Comparison of ENCODE assay signal across 9 cellular contexts in genomic region chr12:124861492-124861891, GRCh38. TPM values are rescaled to one million over a fixed set of nuclear protein-coding genes. Genes with fewer than 3 reads are reported as not detected.
DNase-seq lines count a peak whose midpoint lies in the region; ATAC-seq lines count a peak whose summit lies in the region.
"Had no signal": no experiment of that assay in that cellular context is flagged by ENCODE, and none has a peak within 500 bp of the region (broad histone marks: within the 10 kb centered on the region; RNA-seq: fewer than 3 reads in every experiment).

No MANE protein-coding gene starts in this region.

- in situ Hi-C loops in HAP-1 (cut with MboI; ENCODE audit: low sequenced_read_pairs), result no loop called here

- peaks cover 18% of the 10 kb centered on the region for H3K4me1 Mint-ChIP-seq in activated T-helper 2 cell treated with anti-CD3 and anti-CD28 coated beads, Interferon-gamma antibody, Interleukin-2, Interleukin-4, amounts not matched to agents 10 μg/mL and 5 μg/mL and 100 μg/mL, durations not matched to agents 14 hours and 24 hours and 36 hours (ENCODE audit: low read depth)
- H3K4me1 Mint-ChIP-seq in activated naive CD4-positive, alpha-beta T cell treated with anti-CD3 and anti-CD28 coated beads for 36 hours (ENCODE audit: low read depth), result peaks cover 14% of the 10 kb centered on the region

- H3K9me3 ChIP-seq in HAP-1, result peaks cover 4% of the 10 kb centered on the region; the same call in 1 of the 2 replicates

- H3K27me3 ChIP-seq in HAP-1 (ENCODE audit: low read depth), result no peaks in the 10 kb centered on the region

- H3K4me3 ChIP-seq in HAP-1, result peak overlapping the region; percentile 64; the same call in 1 of the 2 replicates

- H3K27ac ChIP-seq in substantia nigra (ENCODE audit: low read depth, low read length, poor library complexity, severe bottlenecking), result peak overlapping the region; percentile 39

- no peak overlapping the region for H3K27ac Mint-ChIP-seq in activated T-helper 2 cell treated with anti-CD3 and anti-CD28 coated beads, Interferon-gamma antibody, Interleukin-2, Interleukin-4, amounts not matched to agents 10 μg/mL and 5 μg/mL and 100 μg/mL, durations not matched to agents 14 hours and 24 hours and 36 hours
- no peak overlapping the region for H3K27ac Mint-ChIP-seq in activated naive CD4-positive, alpha-beta T cell treated with anti-CD3 and anti-CD28 coated beads for 36 hours

- H3K36me3 Mint-ChIP-seq in activated T-helper 2 cell treated with anti-CD3 and anti-CD28 coated beads, Interferon-gamma antibody, Interleukin-2, Interleukin-4, amounts not matched to agents 10 μg/mL and 5 μg/mL and 100 μg/mL, durations not matched to agents 14 hours and 24 hours and 36 hours (ENCODE audit: low read depth), result peaks cover 5% of the 10 kb centered on the region
- H3K36me3 Mint-ChIP-seq in activated naive CD4-positive, alpha-beta T cell treated with anti-CD3 and anti-CD28 coated beads for 36 hours (ENCODE audit: low read depth), result peaks cover 4% of the 10 kb centered on the region

- peaks cover 24% of the 10 kb centered on the region for H3K4me1 ChIP-seq in HAP-1

- H3K4me3 Mint-ChIP-seq in activated T-helper 2 cell treated with anti-CD3 and anti-CD28 coated beads, Interferon-gamma antibody, Interleukin-2, Interleukin-4, amounts not matched to agents 10 μg/mL and 5 μg/mL and 100 μg/mL, durations not matched to agents 14 hours and 24 hours and 36 hours (ENCODE audit: low read depth), result peak overlapping the region; percentile 81
- H3K4me3 Mint-ChIP-seq in activated naive CD4-positive, alpha-beta T cell treated with anti-CD3 and anti-CD28 coated beads for 36 hours, result no peak overlapping the region

- H3K9me3 Mint-ChIP-seq in activated T-helper 2 cell treated with anti-CD3 and anti-CD28 coated beads, Interferon-gamma antibody, Interleukin-2, Interleukin-4, amounts not matched to agents 10 μg/mL and 5 μg/mL and 100 μg/mL, durations not matched to agents 14 hours and 24 hours and 36 hours, result no peaks in the 10 kb centered on the region
- H3K9me3 Mint-ChIP-seq in activated naive CD4-positive, alpha-beta T cell treated with anti-CD3 and anti-CD28 coated beads for 36 hours, result no peaks in the 10 kb centered on the region

- peak; percentile 53 for ATAC-seq in left cardiac atrium
- no peak for ATAC-seq in HG03097 (IDR thresholded peaks at IDR 0.05; ENCODE audit: low FRiP score, unreplicated experiment)

- H3K36me3 ChIP-seq in HAP-1 (replicated peaks), result peaks cover 50% of the 10 kb centered on the region

- no peaks in the 10 kb centered on the region for H3K27me3 Mint-ChIP-seq in activated T-helper 2 cell treated with anti-CD3 and anti-CD28 coated beads, Interferon-gamma antibody, Interleukin-2, Interleukin-4, amounts not matched to agents 10 μg/mL and 5 μg/mL and 100 μg/mL, durations not matched to agents 14 hours and 24 hours and 36 hours (ENCODE audit: low read depth)
- no peaks in the 10 kb centered on the region for H3K27me3 Mint-ChIP-seq in activated naive CD4-positive, alpha-beta T cell treated with anti-CD3 and anti-CD28 coated beads for 36 hours (ENCODE audit: low read depth)

- DNase-seq in HAP-1 (ENCODE audit: low spot score in 2 of 2) (peak; percentile 91 to 93), left cardiac atrium (peak; percentile 85), substantia nigra (lab: John Stamatoyannopoulos, UW) (peak in 46 of 49 donors; percentile 34 to 95 (median 80)), NAMALWA (ENCODE audit: low spot score) (no peak), AG08396 (ENCODE audit: low spot score) (no peak)
- DNase-seq in activated T-helper 2 cell treated with anti-CD3 and anti-CD28 coated beads, Interferon-gamma antibody, Interleukin-2, Interleukin-4, amounts not matched to agents 10 μg/mL and 5 μg/mL and 100 μg/mL, durations not matched to agents 14 hours and 24 hours and 36 hours (ENCODE audit: low spot score), result no peak
- DNase-seq in activated naive CD4-positive, alpha-beta T cell treated with anti-CD3 and anti-CD28 coated beads for 36 hours, result no peak
- DNase-seq: HCEC 1CT had no signal

- CTCF ChIA-PET in activated naive CD4-positive, alpha-beta T cell treated with anti-CD3 and anti-CD28 coated beads for 36 hours (lab: Charles Lee), result no interaction called here

- intact Hi-C loops in activated T-helper 2 cell treated with anti-CD3 and anti-CD28 coated beads, Interferon-gamma antibody, Interleukin-2, Interleukin-4, amounts not matched to agents 10 μg/mL and 5 μg/mL and 100 μg/mL, durations not matched to agents 14 hours and 24 hours and 36 hours (cut with micrococcal nuclease), result loop anchor here (5.0 kb wide), 1 partner anchor 36 kb away; no protein-coding TSS in a partner anchor
- intact Hi-C loops in left cardiac atrium (cut with DNase I), result no loop called here
- intact Hi-C loops in activated naive CD4-positive, alpha-beta T cell treated with anti-CD3 and anti-CD28 coated beads for 36 hours (cut with micrococcal nuclease), result no loop called here

RNA-seq across cellular contexts. Expression of gene SCARB1, which starts 2.2 kb away (rescaled TPM):
- total RNA-seq in activated T-helper 2 cell treated with anti-CD3 and anti-CD28 coated beads, Interferon-gamma antibody, Interleukin-2, Interleukin-4, amounts not matched to agents 10 μg/mL and 5 μg/mL and 100 μg/mL, durations not matched to agents 14 hours and 24 hours and 36 hours, result 25.8 and 27.1 TPM in 2 replicates
- 10 to 100 TPM; 26.2 to 31.3 TPM for total RNA-seq in left cardiac atrium
- 10 to 100 TPM; 18.2 to 18.3 TPM for total RNA-seq in activated naive CD4-positive, alpha-beta T cell treated with anti-CD3 and anti-CD28 coated beads for 36 hours

RNA-seq across cellular contexts. Expression of gene UBC, which starts 53.0 kb away (rescaled TPM):
- total RNA-seq in activated T-helper 2 cell treated with anti-CD3 and anti-CD28 coated beads, Interferon-gamma antibody, Interleukin-2, Interleukin-4, amounts not matched to agents 10 μg/mL and 5 μg/mL and 100 μg/mL, durations not matched to agents 14 hours and 24 hours and 36 hours, result 831 and 874 TPM in 2 replicates
- 1,000 to 10,000 TPM in 1 of 2 donors, 100 to 1,000 TPM in 1; 977 to 1,049 TPM for total RNA-seq in left cardiac atrium
- 1,000 to 10,000 TPM; 1,036 to 1,066 TPM for total RNA-seq in activated naive CD4-positive, alpha-beta T cell treated with anti-CD3 and anti-CD28 coated beads for 36 hours

Comparison
In these comparisons a context has a peak if more than half of its experiments do, and no peak if none do; other contexts are left out.
1. DNase-seq: peak in HAP-1 (2 of 2), left cardiac atrium (single experiment) and substantia nigra (46 of 49); none in activated T-helper 2 cell treated with anti-CD3 and anti-CD28 coated beads, Interferon-gamma antibody, Interleukin-2, Interleukin-4, amounts not matched to agents 10 μg/mL and 5 μg/mL and 100 μg/mL, durations not matched to agents 14 hours and 24 hours and 36 hours (single experiment), NAMALWA (single experiment), AG08396 (single experiment) and activated naive CD4-positive, alpha-beta T cell treated with anti-CD3 and anti-CD28 coated beads for 36 hours (single experiment).